Comparison of ENCODE assay signal across 9 cellular contexts in genomic region chr14:23483216-23483854, GRCh38.
DNase-seq lines count a peak whose midpoint lies in the region; ATAC-seq, FAIRE-seq and TF ChIP-seq lines count a peak whose summit lies in the region.
"Had no signal": no experiment of that assay in that cellular context is flagged by ENCODE, and none has a peak within 500 bp of the region (broad histone marks: within the 10 kb centered on the region; RNA-seq: fewer than 3 reads in every experiment).

No MANE protein-coding gene starts in this region.

- DNase-seq in H54 (ENCODE audit: insufficient read length, low spot score) (peak; percentile 29), NCI-H82 treated with DMSO at 0.1 percent for 48 hours (lab: John Stamatoyannopoulos, UW; ENCODE audit: unreplicated experiment) (peak; percentile 21), epithelial cell of esophagus (ENCODE audit: low read depth) (peak; percentile 11), amniotic stem cell (lab: John Stamatoyannopoulos, UW) (no peak), coronary artery (ENCODE audit: low spot score) (no peak), NCI-H226 (no peak)
- no peak for DNase-seq in stimulated activated naive B cell treated with anti-CD40 and anti-IgM and Interleukin-4, amounts not matched to agents 10 μg/mL and 1 μg/mL and 100 μg/mL, for 72 hours

- no peak for FAIRE-seq in H54 (lab: Jason Lieb, UNC)

- no peaks in the 10 kb centered on the region for H3K27me3 Mint-ChIP-seq in stimulated activated naive B cell treated with anti-CD40 and anti-IgM and Interleukin-4, amounts not matched to agents 10 μg/mL and 1 μg/mL and 100 μg/mL, for 72 hours

- H3K9me3 Mint-ChIP-seq in stimulated activated naive B cell treated with anti-CD40 and anti-IgM and Interleukin-4, amounts not matched to agents 10 μg/mL and 1 μg/mL and 100 μg/mL, for 72 hours, result no peaks in the 10 kb centered on the region

- TF ChIP-seq POLR2A in H54 (IDR thresholded peaks at IDR 0.05; ENCODE audit: low read depth, low read length), result no peak

- ATAC-seq in stimulated activated naive B cell treated with anti-CD40 and anti-IgM and Interleukin-4, amounts not matched to agents 10 μg/mL and 1 μg/mL and 100 μg/mL, for 72 hours (replicated peaks), result peak; percentile 49 to 62

- TF ChIP-seq CTCF in C4-2B (conservative IDR thresholded peaks at IDR 0.05) (peak; percentile 31), epithelial cell of esophagus (IDR thresholded peaks at IDR 0.05; ENCODE audit: insufficient read depth, low read depth, low read length, missing control alignments) (peak; percentile 44), coronary artery (IDR thresholded peaks at IDR 0.05) (no peak)

- H3K36me3 Mint-ChIP-seq in stimulated activated naive B cell treated with anti-CD40 and anti-IgM and Interleukin-4, amounts not matched to agents 10 μg/mL and 1 μg/mL and 100 μg/mL, for 72 hours, result peaks cover 35 to 52% of the 10 kb centered on the region in 2 donors

- H3K4me3 ChIP-seq in epithelial cell of esophagus (ENCODE audit: low read length) (no peak overlapping the region), coronary artery (no peak overlapping the region)

- H3K4me1 Mint-ChIP-seq in stimulated activated naive B cell treated with anti-CD40 and anti-IgM and Interleukin-4, amounts not matched to agents 10 μg/mL and 1 μg/mL and 100 μg/mL, for 72 hours, result peaks cover 6 to 15% of the 10 kb centered on the region in 2 donors

- H3K27ac ChIP-seq in C4-2B (no peak overlapping the region), coronary artery (no peak overlapping the region)
- H3K27ac ChIP-seq: KMS-11 had no signal

- no peak overlapping the region for H3K4me3 Mint-ChIP-seq in stimulated activated naive B cell treated with anti-CD40 and anti-IgM and Interleukin-4, amounts not matched to agents 10 μg/mL and 1 μg/mL and 100 μg/mL, for 72 hours

- H3K27ac Mint-ChIP-seq in stimulated activated naive B cell treated with anti-CD40 and anti-IgM and Interleukin-4, amounts not matched to agents 10 μg/mL and 1 μg/mL and 100 μg/mL, for 72 hours, result peak overlapping the region; percentile 11

Comparison
In these comparisons a context has a peak if more than half of its experiments do, and no peak if none do; other contexts are left out.
1. DNase-seq: peak in H54 (single experiment), NCI-H82 treated with DMSO at 0.1 percent for 48 hours (single experiment) and epithelial cell of esophagus (single experiment); none in stimulated activated naive B cell treated with anti-CD40 and anti-IgM and Interleukin-4, amounts not matched to agents 10 μg/mL and 1 μg/mL and 100 μg/mL, for 72 hours (single experiment), amniotic stem cell (single experiment), coronary artery (single experiment) and NCI-H226 (single experiment).